In the genomic region with DNA sequence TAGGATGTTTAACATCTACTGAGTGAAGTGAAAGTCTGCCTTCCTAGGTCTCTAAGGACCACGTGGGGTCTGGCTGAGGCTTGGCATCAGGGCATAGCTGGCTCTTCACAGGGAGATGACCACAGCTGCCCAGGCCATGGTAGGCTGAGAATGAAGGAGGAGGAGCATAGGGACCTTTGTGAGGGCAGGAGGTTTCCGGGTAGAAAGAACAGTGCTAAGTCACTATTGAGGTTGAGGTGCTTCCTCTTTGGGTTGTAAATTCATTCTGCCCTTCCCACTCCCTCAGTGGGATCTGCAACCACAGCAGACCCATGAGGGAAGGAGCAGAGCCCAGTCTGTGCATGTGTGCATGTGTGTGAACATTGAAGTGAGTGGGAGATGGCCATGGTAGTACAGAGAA, we compare ENCODE assay signal across 16 cellular contexts.
DNase-seq lines count a peak whose midpoint lies in the region; ATAC-seq and TF ChIP-seq lines count a peak whose summit lies in the region.
"Had no signal": no experiment of that assay in that cellular context is flagged by ENCODE, and none has a peak within 500 bp of the region (broad histone marks: within the 10 kb centered on the region; RNA-seq: fewer than 3 reads in every experiment).

No MANE protein-coding gene starts in this region.

- H3K36me3 Mint-ChIP-seq in activated CD4-positive, alpha-beta T cell treated with anti-CD3 and anti-CD28 coated beads, Interleukin-2, amount 10 ng/mL, durations not matched to agents 24 days and 14 days (ENCODE audit: low read depth) = peaks cover 1% of the 10 kb centered on the region
- peaks cover 13% of the 10 kb centered on the region for H3K36me3 Mint-ChIP-seq in activated T-helper 2 cell treated with anti-CD3 and anti-CD28 coated beads, Interferon-gamma antibody, Interleukin-2, Interleukin-4, amounts not matched to agents 10 μg/mL and 5 μg/mL and 100 μg/mL, durations not matched to agents 14 hours and 24 hours and 36 hours (ENCODE audit: low read depth)
- peaks cover 4% of the 10 kb centered on the region for H3K36me3 Mint-ChIP-seq in endothelial cell (ENCODE audit: low read depth, unreplicated experiment)

- H3K27me3 ChIP-seq in neutrophil = peaks cover 3% of the 10 kb centered on the region

- H3K27ac Mint-ChIP-seq in activated CD4-positive, alpha-beta T cell treated with anti-CD3 and anti-CD28 coated beads, Interleukin-2, amount 10 ng/mL, durations not matched to agents 24 days and 14 days = peak overlapping the region; percentile 84
- peak overlapping the region; percentile 87 for H3K27ac Mint-ChIP-seq in activated T-helper 2 cell treated with anti-CD3 and anti-CD28 coated beads, Interferon-gamma antibody, Interleukin-2, Interleukin-4, amounts not matched to agents 10 μg/mL and 5 μg/mL and 100 μg/mL, durations not matched to agents 14 hours and 24 hours and 36 hours
- H3K27ac Mint-ChIP-seq in endothelial cell (ENCODE audit: unreplicated experiment) = no peak overlapping the region
- H3K27ac Mint-ChIP-seq: nephron progenitor cell had no signal

- intact Hi-C loops in activated CD4-positive, alpha-beta T cell treated with anti-CD3 and anti-CD28 coated beads, Interleukin-2, amount 10 ng/mL, durations not matched to agents 24 days and 14 days (cut with micrococcal nuclease) = loop anchor here (1.0 to 10.0 kb wide), 6 partner anchors 17 to 1560 kb away; no protein-coding TSS in a partner anchor
- intact Hi-C loops in activated T-helper 2 cell treated with anti-CD3 and anti-CD28 coated beads, Interferon-gamma antibody, Interleukin-2, Interleukin-4, amounts not matched to agents 10 μg/mL and 5 μg/mL and 100 μg/mL, durations not matched to agents 14 hours and 24 hours and 36 hours (cut with micrococcal nuclease) = loop anchor here (2.0 to 10.0 kb wide), 8 partner anchors 18 to 1565 kb away; a partner anchor contains a TSS

- peak overlapping the region; percentile 8 to 40 for H3K4me3 ChIP-seq in neutrophil (ENCODE audit: low read depth in 1 of 2, low read length in 1 of 2)

- ATAC-seq in HG03175 (IDR thresholded peaks at IDR 0.05; ENCODE audit: unreplicated experiment) = no peak
- ATAC-seq: Right ventricle myocardium inferior had no signal

- H3K4me1 Mint-ChIP-seq in activated CD4-positive, alpha-beta T cell treated with anti-CD3 and anti-CD28 coated beads, Interleukin-2, amount 10 ng/mL, durations not matched to agents 24 days and 14 days = peaks cover 70% of the 10 kb centered on the region
- H3K4me1 Mint-ChIP-seq in activated T-helper 2 cell treated with anti-CD3 and anti-CD28 coated beads, Interferon-gamma antibody, Interleukin-2, Interleukin-4, amounts not matched to agents 10 μg/mL and 5 μg/mL and 100 μg/mL, durations not matched to agents 14 hours and 24 hours and 36 hours (ENCODE audit: low read depth) = peaks cover 77% of the 10 kb centered on the region
- H3K4me1 Mint-ChIP-seq in endothelial cell (ENCODE audit: unreplicated experiment) = peaks cover 15% of the 10 kb centered on the region

- peak; percentile 72 for DNase-seq in activated CD4-positive, alpha-beta T cell treated with anti-CD3 and anti-CD28 coated beads, Interleukin-2, amount 10 ng/mL, durations not matched to agents 24 days and 14 days
- DNase-seq in activated CD4-positive, alpha-beta T cell treated with anti-CD3 and anti-CD28 coated beads for 1 hour = no peak
- DNase-seq in activated T-helper 2 cell treated with anti-CD3 and anti-CD28 coated beads, Interferon-gamma antibody, Interleukin-2, Interleukin-4, amounts not matched to agents 10 μg/mL and 5 μg/mL and 100 μg/mL, durations not matched to agents 14 hours and 24 hours and 36 hours (ENCODE audit: low spot score) = no peak
- DNase-seq in NCI-H1092 (lab: John Stamatoyannopoulos, UW) = no peak
- no peak for DNase-seq in endothelial cell (ENCODE audit: low spot score)
- DNase-seq: amniotic stem cell, caudate nucleus, HCEC 1CT, NCI-H1694 treated with DMSO at 0.1 percent for 48 hours, nephron progenitor cell, trophoblast cell had no signal

- H3K4me1 ChIP-seq in neutrophil (ENCODE audit: control insufficient read depth in 1 of 2, insufficient read depth in 1 of 2, low read depth in 1 of 2, low read length in 1 of 2) = peaks cover 40 to 46% of the 10 kb centered on the region in 2 experiments

- H3K9me3 Mint-ChIP-seq in activated CD4-positive, alpha-beta T cell treated with anti-CD3 and anti-CD28 coated beads, Interleukin-2, amount 10 ng/mL, durations not matched to agents 24 days and 14 days = peaks cover 8% of the 10 kb centered on the region
- peaks cover 10% of the 10 kb centered on the region for H3K9me3 Mint-ChIP-seq in activated T-helper 2 cell treated with anti-CD3 and anti-CD28 coated beads, Interferon-gamma antibody, Interleukin-2, Interleukin-4, amounts not matched to agents 10 μg/mL and 5 μg/mL and 100 μg/mL, durations not matched to agents 14 hours and 24 hours and 36 hours
- no peaks in the 10 kb centered on the region for H3K9me3 Mint-ChIP-seq in endothelial cell (ENCODE audit: unreplicated experiment)

- H3K4me3 Mint-ChIP-seq in activated CD4-positive, alpha-beta T cell treated with anti-CD3 and anti-CD28 coated beads, Interleukin-2, amount 10 ng/mL, durations not matched to agents 24 days and 14 days = peak overlapping the region; percentile 59
- peak overlapping the region; percentile 65 for H3K4me3 Mint-ChIP-seq in activated T-helper 2 cell treated with anti-CD3 and anti-CD28 coated beads, Interferon-gamma antibody, Interleukin-2, Interleukin-4, amounts not matched to agents 10 μg/mL and 5 μg/mL and 100 μg/mL, durations not matched to agents 14 hours and 24 hours and 36 hours (ENCODE audit: low read depth)
- H3K4me3 Mint-ChIP-seq in endothelial cell (ENCODE audit: unreplicated experiment) = no peak overlapping the region
- H3K4me3 Mint-ChIP-seq: nephron progenitor cell had no signal

- peaks cover 9% of the 10 kb centered on the region for H3K9me3 ChIP-seq in KOPT-K1 (ENCODE audit: insufficient read depth, low read length, poor library complexity, severe bottlenecking)
- no peaks in the 10 kb centered on the region for H3K9me3 ChIP-seq in neutrophil

- H3K36me3 ChIP-seq in KOPT-K1 (ENCODE audit: insufficient read depth, low read length) (no peaks in the 10 kb centered on the region), neutrophil (no peaks in the 10 kb centered on the region)

- H3K27me3 Mint-ChIP-seq in activated CD4-positive, alpha-beta T cell treated with anti-CD3 and anti-CD28 coated beads, Interleukin-2, amount 10 ng/mL, durations not matched to agents 24 days and 14 days = no peaks in the 10 kb centered on the region
- no peaks in the 10 kb centered on the region for H3K27me3 Mint-ChIP-seq in activated T-helper 2 cell treated with anti-CD3 and anti-CD28 coated beads, Interferon-gamma antibody, Interleukin-2, Interleukin-4, amounts not matched to agents 10 μg/mL and 5 μg/mL and 100 μg/mL, durations not matched to agents 14 hours and 24 hours and 36 hours (ENCODE audit: low read depth)
- no peaks in the 10 kb centered on the region for H3K27me3 Mint-ChIP-seq in endothelial cell (ENCODE audit: unreplicated experiment)

- TF ChIP-seq CTCF in neutrophil (IDR thresholded peaks at IDR 0.05) (no peak), endothelial cell (IDR thresholded peaks at IDR 0.05; ENCODE audit: unreplicated experiment) (no peak)

- H3K27ac ChIP-seq in KOPT-K1 (ENCODE audit: low read depth, low read length, poor library complexity, severe bottlenecking) (peak overlapping the region; percentile 67), neutrophil (peak overlapping the region; percentile 85)
- H3K27ac ChIP-seq: C4-2B had no signal
